In the genomic region with DNA sequence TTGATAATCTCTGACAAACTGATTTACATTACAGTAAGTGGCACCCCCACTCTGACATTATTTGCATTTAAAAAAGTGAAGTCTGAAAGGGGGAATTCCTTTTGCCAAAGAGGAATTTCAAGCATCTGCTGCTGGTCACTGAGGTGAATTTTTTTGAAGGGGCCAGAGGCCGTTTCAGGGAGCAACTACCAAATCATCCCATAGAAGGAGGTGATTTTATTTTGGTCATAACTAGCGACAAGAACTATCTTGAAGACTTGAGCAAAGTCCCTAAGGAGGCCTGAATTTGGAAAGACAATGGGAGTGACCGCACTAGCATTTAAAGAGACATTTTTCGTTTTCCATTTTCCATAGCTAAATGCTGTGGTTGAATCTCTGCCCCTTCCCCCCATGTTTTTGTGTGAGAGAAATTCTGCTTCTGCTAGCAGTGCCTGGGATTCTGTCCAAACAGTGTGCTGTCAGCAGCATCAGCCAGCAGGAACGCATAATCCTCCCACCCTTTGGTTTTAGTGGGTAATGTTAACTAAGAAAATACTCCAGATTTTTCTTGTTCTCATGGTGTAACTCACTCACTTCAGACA, we compare ENCODE assay signal across 1 cellular context.
TF ChIP-seq lines count a peak whose summit lies in the region.

No MANE protein-coding gene starts in this region.

TF ChIP-seq in K562, 482 proteins besides CTCF, POLR2A, EP300 and RAD21 (continued from another document):
- TF ChIP-seq, protein P1, sequence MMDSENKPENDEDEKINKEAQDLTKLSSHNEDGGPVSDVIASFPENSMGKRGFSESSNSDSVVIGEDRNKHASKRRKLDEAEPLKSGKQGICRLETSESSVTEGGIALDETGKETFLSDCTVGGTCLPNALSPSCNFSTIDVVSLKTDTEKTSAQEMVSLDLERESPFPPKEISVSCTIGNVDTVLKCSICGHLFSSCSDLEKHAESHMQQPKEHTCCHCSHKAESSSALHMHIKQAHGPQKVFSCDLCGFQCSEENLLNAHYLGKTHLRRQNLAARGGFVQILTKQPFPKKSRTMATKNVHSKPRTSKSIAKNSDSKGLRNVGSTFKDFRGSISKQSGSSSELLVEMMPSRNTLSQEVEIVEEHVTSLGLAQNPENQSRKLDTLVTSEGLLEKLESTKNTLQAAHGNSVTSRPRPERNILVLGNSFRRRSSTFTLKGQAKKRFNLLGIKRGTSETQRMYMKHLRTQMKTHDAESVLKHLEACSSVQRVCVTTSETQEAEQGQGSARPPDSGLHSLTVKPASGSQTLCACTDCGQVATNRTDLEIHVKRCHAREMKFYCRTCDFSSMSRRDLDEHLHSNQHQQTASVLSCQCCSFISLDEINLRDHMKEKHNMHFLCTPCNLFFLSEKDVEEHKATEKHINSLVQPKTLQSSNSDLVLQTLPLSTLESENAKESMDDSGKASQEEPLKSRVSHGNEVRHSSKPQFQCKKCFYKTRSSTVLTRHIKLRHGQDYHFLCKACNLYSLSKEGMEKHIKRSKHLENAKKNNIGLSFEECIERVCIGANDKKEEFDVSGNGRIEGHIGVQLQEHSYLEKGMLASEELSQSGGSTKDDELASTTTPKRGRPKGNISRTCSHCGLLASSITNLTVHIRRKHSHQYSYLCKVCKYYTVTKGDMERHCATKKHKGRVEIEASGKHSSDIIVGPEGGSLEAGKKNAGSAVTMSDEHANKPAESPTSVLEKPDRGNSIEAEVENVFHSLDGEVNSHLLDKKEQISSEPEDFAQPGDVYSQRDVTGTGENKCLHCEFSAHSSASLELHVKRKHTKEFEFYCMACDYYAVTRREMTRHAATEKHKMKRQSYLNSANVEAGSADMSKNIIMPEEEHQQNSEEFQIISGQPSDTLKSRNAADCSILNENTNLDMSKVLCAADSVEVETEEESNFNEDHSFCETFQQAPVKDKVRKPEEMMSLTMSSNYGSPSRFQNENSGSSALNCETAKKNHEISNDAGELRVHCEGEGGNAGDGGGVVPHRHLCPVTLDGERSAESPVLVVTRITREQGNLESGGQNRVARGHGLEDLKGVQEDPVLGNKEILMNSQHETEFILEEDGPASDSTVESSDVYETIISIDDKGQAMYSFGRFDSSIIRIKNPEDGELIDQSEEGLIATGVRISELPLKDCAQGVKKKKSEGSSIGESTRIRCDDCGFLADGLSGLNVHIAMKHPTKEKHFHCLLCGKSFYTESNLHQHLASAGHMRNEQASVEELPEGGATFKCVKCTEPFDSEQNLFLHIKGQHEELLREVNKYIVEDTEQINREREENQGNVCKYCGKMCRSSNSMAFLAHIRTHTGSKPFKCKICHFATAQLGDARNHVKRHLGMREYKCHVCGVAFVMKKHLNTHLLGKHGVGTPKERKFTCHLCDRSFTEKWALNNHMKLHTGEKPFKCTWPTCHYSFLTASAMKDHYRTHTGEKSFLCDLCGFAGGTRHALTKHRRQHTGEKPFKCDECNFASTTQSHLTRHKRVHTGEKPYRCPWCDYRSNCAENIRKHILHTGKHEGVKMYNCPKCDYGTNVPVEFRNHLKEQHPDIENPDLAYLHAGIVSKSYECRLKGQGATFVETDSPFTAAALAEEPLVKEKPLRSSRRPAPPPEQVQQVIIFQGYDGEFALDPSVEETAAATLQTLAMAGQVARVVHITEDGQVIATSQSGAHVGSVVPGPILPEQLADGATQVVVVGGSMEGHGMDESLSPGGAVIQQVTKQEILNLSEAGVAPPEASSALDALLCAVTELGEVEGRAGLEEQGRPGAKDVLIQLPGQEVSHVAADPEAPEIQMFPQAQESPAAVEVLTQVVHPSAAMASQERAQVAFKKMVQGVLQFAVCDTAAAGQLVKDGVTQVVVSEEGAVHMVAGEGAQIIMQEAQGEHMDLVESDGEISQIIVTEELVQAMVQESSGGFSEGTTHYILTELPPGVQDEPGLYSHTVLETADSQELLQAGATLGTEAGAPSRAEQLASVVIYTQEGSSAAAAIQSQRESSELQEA (IDR thresholded peaks at IDR 0.05; ENCODE audit: low read depth): no peak
